ENCODE assay signal across 8 cellular contexts in genomic region chr21:45292399-45293213, GRCh38. TPM values are rescaled to one million over a fixed set of nuclear protein-coding genes. Genes with fewer than 3 reads are reported as not detected.
DNase-seq lines count a peak whose midpoint lies in the region; ATAC-seq, FAIRE-seq and TF ChIP-seq lines count a peak whose summit lies in the region.

No MANE protein-coding gene starts in this region.

- intact Hi-C loops in pancreas (cut with DNase I), result loop anchor here in 2 of 3 donors (5.0 kb wide), 2 partner anchors 145 to 150 kb away; no protein-coding TSS in a partner anchor
- intact Hi-C loops in thyroid gland (cut with DNase I), result loop anchor here (2.0 to 5.0 kb wide), 2 partner anchors 115 to 148 kb away; partner anchors contain the start of gene COL18A1

- H3K4me1 ChIP-seq in pancreas, result peaks cover 4 to 28% (median 6%) of the 10 kb centered on the region in 3 donors
- peaks cover 37 to 47% of the 10 kb centered on the region in 2 donors for H3K4me1 ChIP-seq in thyroid gland

- H3K27me3 Mint-ChIP-seq in activated naive CD4-positive, alpha-beta T cell treated with anti-CD3 and anti-CD28 coated beads, Interleukin-2, amount 50 U/mL, for 24 hours, result no peaks in the 10 kb centered on the region

- no peaks in the 10 kb centered on the region for H3K9me3 Mint-ChIP-seq in activated naive CD4-positive, alpha-beta T cell treated with anti-CD3 and anti-CD28 coated beads, Interleukin-2, amount 50 U/mL, for 24 hours

- peaks cover 33% of the 10 kb centered on the region for H3K4me1 Mint-ChIP-seq in activated naive CD4-positive, alpha-beta T cell treated with anti-CD3 and anti-CD28 coated beads, Interleukin-2, amount 50 U/mL, for 24 hours

- TF ChIP-seq CTCF in GM06990 (IDR thresholded peaks at IDR 0.05; ENCODE audit: insufficient read depth, low read length, poor library complexity, severe bottlenecking) (peak; percentile 97), pancreas (IDR thresholded peaks at IDR 0.05) (peak; percentile 95 to 99 (median 96)), thyroid gland (IDR thresholded peaks at IDR 0.05) (peak; percentile 90 to 100 (median 99))

- H3K4me3 Mint-ChIP-seq in activated naive CD4-positive, alpha-beta T cell treated with anti-CD3 and anti-CD28 coated beads, Interleukin-2, amount 50 U/mL, for 24 hours, result peak overlapping the region; percentile 26

- H3K27me3 ChIP-seq in GM06990 (replicated peaks; ENCODE audit: control insufficient read depth, insufficient read depth, low read length) (no peaks in the 10 kb centered on the region), pancreas (no peaks in the 10 kb centered on the region), thyroid gland (no peaks in the 10 kb centered on the region)

- FAIRE-seq in pancreas (lab: Jason Lieb, UNC), result no peak

- H3K27ac Mint-ChIP-seq in activated naive CD4-positive, alpha-beta T cell treated with anti-CD3 and anti-CD28 coated beads, Interleukin-2, amount 50 U/mL, for 24 hours, result no peak overlapping the region

- no peaks in the 10 kb centered on the region for H3K9me3 ChIP-seq in pancreas
- H3K9me3 ChIP-seq in thyroid gland, result no peaks in the 10 kb centered on the region

- TF ChIP-seq POLR2A in thyroid gland (IDR thresholded peaks at IDR 0.05), result peak in 1 of 2 donors; percentile 29

- peak; percentile 69 to 88 (median 82) for ATAC-seq in pancreas
- ATAC-seq in GM21526 (IDR thresholded peaks at IDR 0.05; ENCODE audit: low FRiP score, unreplicated experiment), result no peak

- H3K36me3 Mint-ChIP-seq in activated naive CD4-positive, alpha-beta T cell treated with anti-CD3 and anti-CD28 coated beads, Interleukin-2, amount 50 U/mL, for 24 hours, result peaks cover 6% of the 10 kb centered on the region

- H3K36me3 ChIP-seq in GM06990 (ENCODE audit: control insufficient read depth, insufficient read depth, low read length) (no peaks in the 10 kb centered on the region), pancreas (no peaks in the 10 kb centered on the region), thyroid gland (no peaks in the 10 kb centered on the region)

- 19 to 20% methylated on average over 24 of the region's 24 CpGs for WGBS in pancreas, 2 donors
- WGBS in thyroid gland, 2 donors, result 20 to 23% methylated on average over 12 to 16 of the region's 24 CpGs

- H3K27ac ChIP-seq in pancreas, result peak overlapping the region; percentile 20 to 50 (median 35)
- H3K27ac ChIP-seq in thyroid gland, result peak overlapping the region; percentile 92 to 98 (median 95)

- DNase-seq in GM06990 (ENCODE audit: extremely low read depth, insufficient read length) (peak; percentile 69), MV-4-11 (lab: John Stamatoyannopoulos, UW) (peak; percentile 93), SKM-1 treated with dmso at 0.1 percent for 144 hours (lab: John Stamatoyannopoulos, UW; ENCODE audit: unreplicated experiment) (peak; percentile 85), glomerular endothelial cell (ENCODE audit: extremely low read depth, low read depth, low spot score) (peak; percentile 39), pancreas (peak; percentile 74 to 93 (median 87)), thyroid gland (peak; percentile 90 to 91)

- H3K4me3 ChIP-seq in GM06990 (replicated peaks; ENCODE audit: low read depth, low read length) (no peak overlapping the region), pancreas (peak overlapping the region in 1 of 4 donors; percentile 1), thyroid gland (replicated peaks in 1 of 3) (no peak overlapping the region)

RNA-seq across cellular contexts. Expression of gene POFUT2, which starts 4.9 kb away (rescaled TPM):
- total RNA-seq in glomerular endothelial cell (36.3 and 52.7 TPM in 2 replicates), pancreas (10 to 100 TPM; 10.1 to 22.5 (median 13.5) TPM), thyroid gland (10 to 100 TPM; 20.2 to 52.2 (median 40.5) TPM)
- 10 to 100 TPM; 42.5 to 46.9 TPM for polyA plus RNA-seq in pancreas

Comparison
In these comparisons a context has a peak if more than half of its experiments do, and no peak if none do; other contexts are left out.
1. DNase-seq: peak in every context shown above with its lines; median percentile 93 in MV-4-11; 90 in thyroid gland; 87 in pancreas; 85 in SKM-1 treated with dmso at 0.1 percent for 144 hours; 69 in GM06990; 39 in glomerular endothelial cell.